In the genomic region with DNA sequence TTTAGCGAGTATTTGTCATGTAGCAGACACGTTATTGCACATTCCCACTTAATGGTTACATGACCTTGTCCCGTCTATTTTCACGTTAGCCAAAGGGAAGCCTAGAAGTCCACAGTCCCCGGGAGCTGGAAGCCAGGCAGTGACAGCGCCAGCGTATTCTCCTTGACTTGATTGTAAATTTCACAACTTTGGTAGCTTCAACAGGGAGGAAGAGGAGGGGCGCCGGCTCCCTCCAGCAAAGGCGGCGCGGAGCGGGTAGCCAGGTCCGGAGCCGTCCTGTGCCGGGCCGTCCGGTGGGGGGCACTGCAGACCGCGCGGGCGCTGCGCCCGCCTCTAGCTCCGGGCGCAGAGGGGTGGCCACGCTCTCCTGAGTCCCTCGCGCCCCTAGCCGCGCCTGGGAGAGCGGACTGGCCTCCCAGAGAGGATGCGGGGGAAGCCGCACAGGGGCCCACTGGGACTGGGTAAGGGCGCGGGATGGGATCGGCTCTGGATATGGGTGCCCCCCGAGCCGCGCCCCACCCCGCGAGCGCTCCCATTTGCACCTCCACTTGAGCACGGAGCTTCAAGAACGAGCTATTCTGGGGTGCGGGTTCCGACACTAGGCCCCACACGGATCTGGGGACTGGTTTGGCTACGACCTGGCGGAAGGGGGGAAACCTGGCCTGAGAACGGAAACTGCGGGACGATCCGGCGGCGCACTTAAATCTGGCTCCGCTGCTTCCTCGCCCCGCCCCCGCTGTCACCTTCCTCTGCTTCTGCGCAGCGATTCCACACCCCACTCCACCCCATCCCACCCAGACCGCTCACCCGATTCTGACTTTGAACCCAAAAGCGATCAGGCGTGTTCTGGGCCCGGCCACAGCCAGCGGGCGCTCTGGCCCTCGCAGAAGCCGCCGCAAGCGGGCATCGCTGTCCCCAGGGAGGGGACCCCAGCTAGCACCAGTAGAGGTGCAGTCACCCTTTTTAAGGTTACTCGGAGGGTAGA, we compare ENCODE assay signal across 7 cellular contexts. TPM values are rescaled to one million over a fixed set of nuclear protein-coding genes. Genes with fewer than 3 reads are reported as not detected.
A peak's percentile ranks its signal among the peaks of the same experiment; 100 is the strongest.
DNase-seq lines count a peak whose midpoint lies in the region; TF ChIP-seq lines count a peak whose summit lies in the region.

No MANE protein-coding gene starts in this region.

- TF ChIP-seq CTCF in GM12874 (IDR thresholded peaks at IDR 0.05; ENCODE audit: insufficient read depth, low read depth, low read length) (peak; percentile 75), cardiac fibroblast (IDR thresholded peaks at IDR 0.05; ENCODE audit: low read depth, low read length) (peak; percentile 38)

- peak overlapping the region; percentile 98 for H3K4me2 ChIP-seq in skeletal muscle satellite cell (ENCODE audit: low read length)

- no peaks in the 10 kb centered on the region for H3K36me3 ChIP-seq in HAP-1 (replicated peaks)
- H3K36me3 ChIP-seq in skeletal muscle satellite cell (ENCODE audit: insufficient read depth, low read length) = no peaks in the 10 kb centered on the region

- peaks cover 5 to 14% of the 10 kb centered on the region in 2 donors for H3K4me1 Mint-ChIP-seq in immature natural killer cell

- H3K9me3 ChIP-seq in HAP-1 (no peaks in the 10 kb centered on the region), skeletal muscle satellite cell (replicated peaks; ENCODE audit: low read length) (no peaks in the 10 kb centered on the region)

- H3K27me3 Mint-ChIP-seq in immature natural killer cell (ENCODE audit: low read depth in 3 of 3) = peaks cover 8 to 27% (median 14%) of the 10 kb centered on the region in 3 donors

- H3K4me3 ChIP-seq in HAP-1 (peak overlapping the region; percentile 36), cardiac fibroblast (replicated peaks in 1 of 2; ENCODE audit: low read depth in 2 of 2, low read length in 2 of 2) (peak overlapping the region; percentile 68 to 74), skeletal muscle satellite cell (ENCODE audit: low read length) (peak overlapping the region; percentile 73)

- in situ Hi-C loops in HAP-1 (cut with MboI; ENCODE audit: low sequenced_read_pairs) = loop anchor here (10.0 kb wide), 1 partner anchor 1099 kb away; no protein-coding TSS in a partner anchor

- H3K36me3 Mint-ChIP-seq in immature natural killer cell = no peaks in the 10 kb centered on the region

- peak overlapping the region in 1 of 6 donors; percentile 21 for H3K27ac Mint-ChIP-seq in immature natural killer cell

- peak overlapping the region; percentile 81 for H3K9ac ChIP-seq in skeletal muscle satellite cell (ENCODE audit: low read depth, low read length)

- H3K27me3 ChIP-seq in HAP-1 (ENCODE audit: low read depth) = no peaks in the 10 kb centered on the region
- H3K27me3 ChIP-seq in skeletal muscle satellite cell (ENCODE audit: control insufficient read depth, insufficient read depth, low read length) = no peaks in the 10 kb centered on the region

- H3K4me3 Mint-ChIP-seq in immature natural killer cell = peak overlapping the region; percentile 71 to 86 (median 81)

- H3K4me1 ChIP-seq in HAP-1 (peaks cover 6% of the 10 kb centered on the region), skeletal muscle satellite cell (ENCODE audit: control insufficient read depth, insufficient read depth, low read length) (peaks cover 10% of the 10 kb centered on the region)

- DNase-seq in HAP-1 (ENCODE audit: low spot score in 2 of 2) = peak; percentile 64 to 86
- DNase-seq in NCI-H69 (lab: John Stamatoyannopoulos, UW) = peak; percentile 79
- peak; percentile 61 to 74 for DNase-seq in cardiac fibroblast (ENCODE audit: low read depth in 2 of 2)
- peak in 1 of 3 donors; percentile 29 for DNase-seq in immature natural killer cell
- no peak for DNase-seq in NCI-H2196 (lab: John Stamatoyannopoulos, UW; ENCODE audit: unreplicated experiment)

- H3K9me3 Mint-ChIP-seq in immature natural killer cell = no peaks in the 10 kb centered on the region

RNA-seq across cellular contexts. Expression of a gene that starts 23.8 kb away (rescaled TPM):
- polyA plus RNA-seq in immature natural killer cell = 1 to 10 TPM in 1 of 3 donors, under 1 TPM in 2; 0.41 to 2.1 (median 0.67) TPM
- total RNA-seq in skeletal muscle satellite cell (2012; rRNA removed) = 16.7 and 26.2 TPM in 2 replicates
